In the genomic region with DNA sequence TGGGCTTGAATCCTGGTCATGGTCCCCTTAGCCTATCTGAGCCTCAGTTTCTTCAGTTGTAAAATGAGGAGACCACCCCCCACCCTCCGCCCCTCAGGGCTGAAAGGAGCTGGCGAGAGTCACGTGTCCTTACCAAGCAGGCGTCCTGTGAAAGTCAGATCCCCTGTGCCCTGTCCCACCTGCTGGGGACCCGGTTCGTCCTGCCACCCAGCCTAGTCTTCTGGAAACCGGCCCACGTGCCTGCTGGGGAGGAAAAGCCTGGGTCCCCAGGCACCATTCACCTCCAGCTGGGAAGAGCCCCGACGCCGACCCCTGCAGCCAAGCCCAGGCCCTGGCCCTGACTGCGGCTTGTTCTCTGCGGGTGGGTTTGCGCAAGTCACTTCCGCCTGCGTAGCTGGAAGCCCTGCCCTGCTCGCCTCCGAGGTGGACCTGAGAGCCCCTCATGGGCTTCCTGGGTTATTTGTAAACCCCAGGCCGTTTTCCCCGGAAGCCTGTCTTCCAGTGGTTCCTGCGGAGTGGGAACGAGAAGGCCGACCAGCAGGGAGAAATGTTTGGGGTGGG, we compare ENCODE assay signal across 8 cellular contexts. TPM values are rescaled to one million over a fixed set of nuclear protein-coding genes. Genes with fewer than 3 reads are reported as not detected.
DNase-seq lines count a peak whose midpoint lies in the region; ATAC-seq, FAIRE-seq and TF ChIP-seq lines count a peak whose summit lies in the region.

No MANE protein-coding gene starts in this region.

- FAIRE-seq in H1 (lab: Jason Lieb, UNC) = no peak

- TF ChIP-seq EP300 in H1 (IDR thresholded peaks at IDR 0.05; ENCODE audit: borderline replicate concordance in 1 of 2, low read depth in 2 of 2, low read length in 2 of 2) = no peak

- no CpG with 5 or more reads among the region's 23 CpGs for WGBS in H9 (ENCODE audit: extremely low coverage, insufficient read length, low lambda C conversion rate)
- 2% methylated on average over 22 of the region's 23 CpGs; no CpG with 5 or more reads in 1 of the 2 experiments for WGBS in H1 (ENCODE audit: extremely low coverage in 1 of 2, insufficient coverage in 1 of 2, insufficient read length in 1 of 2, insufficient replicate concordance in 2 of 2, low coverage in 1 of 2, low lambda C conversion rate in 2 of 2, missing lambda C conversion rate in 1 of 2), 2 experiments

- H3K9me3 ChIP-seq in H9 (ENCODE audit: control insufficient read depth, low read depth, low read length) (no peaks in the 10 kb centered on the region), H1 (ENCODE audit: insufficient read depth in 2 of 2, low read depth in 1 of 2, low read length in 1 of 2) (no peaks in the 10 kb centered on the region), mucosa of descending colon (no peaks in the 10 kb centered on the region)

- H3K18ac ChIP-seq in H9 (ENCODE audit: insufficient read length, low read depth, low read length) = no peak overlapping the region
- H3K18ac ChIP-seq in H1 (ENCODE audit: extremely low read depth, low read length) = peak overlapping the region; percentile 90

- H2BK12ac ChIP-seq in H9 (ENCODE audit: insufficient read length, low read depth, low read length) (no peak overlapping the region), H1 (ENCODE audit: low read depth, low read length) (no peak overlapping the region)

- no peak overlapping the region for H2AFZ ChIP-seq in H9 (ENCODE audit: low read length)
- H2AFZ ChIP-seq in H1 (ENCODE audit: low read length) = no peak overlapping the region

- peak overlapping the region in 2 of 3 experiments; percentile 24 to 90; a peak in 4 of 7 replicates for H3K27ac Mint-ChIP-seq in H9

- H3K27me3 Mint-ChIP-seq in H9 (ENCODE audit: low read depth) = peaks cover 6% of the 10 kb centered on the region

- peaks cover 11 to 16% of the 10 kb centered on the region in 2 experiments for H3K4me1 Mint-ChIP-seq in H9

- H3K4me2 ChIP-seq in H9 (ENCODE audit: insufficient read depth, insufficient read length, low read length) = peak overlapping the region; percentile 65
- H3K4me2 ChIP-seq in H1 (ENCODE audit: insufficient read depth in 1 of 2, low read depth in 2 of 2, low read length in 2 of 2) = peak overlapping the region; percentile 81 to 85

- TF ChIP-seq POLR2A in H1 (IDR thresholded peaks at IDR 0.05; ENCODE audit: control extremely low read depth in 1 of 2, low read depth in 2 of 2, low read length in 2 of 2) = peak in 1 of 2 experiments; percentile 42; a peak in 2 of 3 replicates

- no peak overlapping the region for H2BK5ac ChIP-seq in H9 (ENCODE audit: insufficient read length, low read length)
- peak overlapping the region; percentile 85; the same call in 1 of the 2 replicates for H2BK5ac ChIP-seq in H1 (ENCODE audit: low read depth, low read length)

- H3K23me2 ChIP-seq in H9 (ENCODE audit: insufficient read length, low read depth, low read length, poor library complexity, severe bottlenecking) = peaks cover 16% of the 10 kb centered on the region
- peaks cover 19% of the 10 kb centered on the region; the same call in 1 of the 2 replicates for H3K23me2 ChIP-seq in H1 (ENCODE audit: low read depth, low read length)

- H3K36me3 Mint-ChIP-seq in H9 (ENCODE audit: insufficient read depth in 1 of 3, low read depth in 3 of 3) = peaks cover 2 to 31% (median 13%) of the 10 kb centered on the region in 3 experiments; a peak in 5 of 7 replicates

- no peak overlapping the region for H3K27ac ChIP-seq in H9 (ENCODE audit: insufficient read length, low read depth, low read length)
- H3K27ac ChIP-seq in H1 (ENCODE audit: low read depth, low read length) = no peak overlapping the region

- H3K56ac ChIP-seq in H9 (ENCODE audit: insufficient read length, low read depth, low read length) = no peak overlapping the region
- H3K56ac ChIP-seq in H1 (replicated peaks; ENCODE audit: insufficient read length, low read depth, low read length) = peak overlapping the region; percentile 56

- H3K27me3 ChIP-seq in H9 (ENCODE audit: insufficient read depth, low read length) (no peaks in the 10 kb centered on the region), H1 (replicated peaks in 1 of 4; ENCODE audit: control insufficient read depth in 3 of 4, extremely low read depth in 1 of 4, insufficient read depth in 3 of 4, low read length in 3 of 4) (peaks cover 0 to 11% (median 7%) of the 10 kb centered on the region in 4 experiments; a peak in 5 of 7 replicates)

- peak overlapping the region; percentile 45; the same call in 1 of the 2 replicates for H3K14ac ChIP-seq in H9 (ENCODE audit: insufficient read depth, low read length)
- H3K14ac ChIP-seq in H1 (ENCODE audit: insufficient read length) = no peak overlapping the region

- H3T11ph ChIP-seq in H9 (ENCODE audit: low read length) = no peak overlapping the region

- H2BK120ac ChIP-seq in H9 (ENCODE audit: low read depth, low read length, poor library complexity, severe bottlenecking) = no peak overlapping the region
- H2BK120ac ChIP-seq in H1 (replicated peaks; ENCODE audit: low read depth, low read length) = no peak overlapping the region

- CTCF ChIA-PET in H1 (lab: Charles Lee; ENCODE audit: partially characterized antibody) = interaction anchor here (0.6 to 4.8 kb wide), 14 partner anchors 9 to 83 kb away, joined by 3 to 33 read pairs (median 5); partner anchors contain the start of gene ANKRD13D

- peak overlapping the region; percentile 65 to 79 for H3K4me3 Mint-ChIP-seq in H9

- H3K4me1 ChIP-seq in H9 (ENCODE audit: insufficient read depth, low read length) = no peaks in the 10 kb centered on the region
- peaks cover 0 to 20% (median 16%) of the 10 kb centered on the region in 4 experiments; a peak in 5 of 7 replicates for H3K4me1 ChIP-seq in H1 (replicated peaks in 1 of 4; ENCODE audit: control insufficient read depth in 3 of 4, insufficient read depth in 4 of 4, low read length in 3 of 4)
- H3K4me1 ChIP-seq in mucosa of descending colon (ENCODE audit: low read depth) = peaks cover 11% of the 10 kb centered on the region

- H4K8ac ChIP-seq in H9 (replicated peaks; ENCODE audit: insufficient read length, low read depth, low read length) (no peak overlapping the region), H1 (ENCODE audit: extremely low read depth, insufficient read depth, low read length) (peak overlapping the region; percentile 4; the same call in 1 of the 2 replicates)

- H2BK20ac ChIP-seq in H9 (ENCODE audit: low read depth, low read length, poor library complexity, severe bottlenecking) (no peak overlapping the region), H1 (ENCODE audit: low read length) (no peak overlapping the region)

- no peak for TF ChIP-seq CTCF in H9 (conservative IDR thresholded peaks at IDR 0.05)
- no peak for TF ChIP-seq CTCF in H1 (IDR thresholded peaks at IDR 0.05; ENCODE audit: control extremely low read depth in 1 of 3, insufficient read depth in 1 of 3, low read depth in 1 of 3, low read length in 3 of 3)
- TF ChIP-seq CTCF in mucosa of descending colon (IDR thresholded peaks at IDR 0.05) = no peak
- TF ChIP-seq CTCF in GM20000 (IDR thresholded peaks at IDR 0.05; ENCODE audit: extremely low read depth, missing control alignments) = no peak

- no peaks in the 10 kb centered on the region for H4K20me1 ChIP-seq in H9 (ENCODE audit: control insufficient read depth, insufficient read depth, insufficient read length)
- peaks cover 0 to 11% of the 10 kb centered on the region in 2 experiments for H4K20me1 ChIP-seq in H1 (replicated peaks in 1 of 2; ENCODE audit: control insufficient read depth in 1 of 2, insufficient read depth in 2 of 2, low read length in 2 of 2)

- intact Hi-C loops in mucosa of descending colon (cut with DNase I, micrococcal nuclease) = no loop called here

- no peaks in the 10 kb centered on the region for H3K79me1 ChIP-seq in H9 (ENCODE audit: insufficient read depth, low read depth, low read length, poor library complexity, severe bottlenecking)
- H3K79me1 ChIP-seq in H1 (ENCODE audit: low read depth, low read length) = no peaks in the 10 kb centered on the region; the same call in 1 of the 2 replicates

- H2AK5ac ChIP-seq in H9 (ENCODE audit: insufficient read length, low read length) (no peak overlapping the region), H1 (ENCODE audit: low read depth, low read length) (no peak overlapping the region)

- no peak overlapping the region for H4K91ac ChIP-seq in H9 (ENCODE audit: insufficient read length, low read depth, low read length)
- peak overlapping the region; percentile 76 for H4K91ac ChIP-seq in H1 (replicated peaks; ENCODE audit: insufficient read length, low read length)

- H3K4me3 ChIP-seq in H1 (ENCODE audit: extremely low read depth in 1 of 4, insufficient read depth in 2 of 4, low read depth in 3 of 4, low read length in 4 of 4) (peak overlapping the region; percentile 67 to 94 (median 74)), mucosa of descending colon (peak overlapping the region; percentile 96)

- POLR2A ChIA-PET in H1 (lab: Charles Lee; ENCODE audit: partially characterized antibody) = interaction anchor here (0.9 to 9.7 kb wide), 14 partner anchors 11 to 183 kb away, joined by 3 to 106 read pairs (median 4); partner anchors contain the start of genes ANKRD13D, CORO1B and PPP1CA

- H3K79me2 ChIP-seq in H9 (ENCODE audit: insufficient read depth, low read length) (no peaks in the 10 kb centered on the region), H1 (ENCODE audit: control insufficient read depth in 1 of 2, insufficient read depth in 2 of 2, low read length in 2 of 2) (no peaks in the 10 kb centered on the region)

- H3K23ac ChIP-seq in H9 (ENCODE audit: insufficient read length, low read depth, low read length) (no peak overlapping the region), H1 (ENCODE audit: insufficient read length) (no peak overlapping the region)

- ATAC-seq in mucosa of descending colon (peak; percentile 57), GM18873 (IDR thresholded peaks at IDR 0.05; ENCODE audit: low FRiP score, unreplicated experiment) (no peak)

- no peaks in the 10 kb centered on the region for H3K9me3 Mint-ChIP-seq in H9

- peaks cover 0 to 14% (median 6%) of the 10 kb centered on the region in 4 experiments; a peak in 3 of 8 replicates for H3K36me3 ChIP-seq in H1 (ENCODE audit: control insufficient read depth in 2 of 4, insufficient read depth in 4 of 4, low read length in 3 of 4)
- H3K36me3 ChIP-seq in mucosa of descending colon (ENCODE audit: low read depth) = no peaks in the 10 kb centered on the region

- no peak overlapping the region for H3K4ac ChIP-seq in H9 (ENCODE audit: low read depth, low read length)
- peak overlapping the region; percentile 74 for H3K4ac ChIP-seq in H1 (replicated peaks; ENCODE audit: insufficient read length, low read depth, low read length)

- DNase-seq in H9 (peak; percentile 85), OCI-M1 (lab: John Stamatoyannopoulos, UW) (peak; percentile 15), H1 (ENCODE audit: low read depth in 1 of 2, low spot score in 2 of 2) (peak in 1 of 2 experiments; percentile 84), mucosa of descending colon (peak; percentile 65 to 77 (median 74)), AG20443 (ENCODE audit: low spot score) (no peak), GM20000 (ENCODE audit: low spot score) (no peak), hepatic stellate cell (ENCODE audit: low spot score) (no peak)

- H4K5ac ChIP-seq in H9 (ENCODE audit: insufficient read length, low read depth, low read length) (no peak overlapping the region), H1 (ENCODE audit: insufficient read length, low read depth, low read length) (peak overlapping the region; percentile 59)

- H2BK15ac ChIP-seq in H9 (ENCODE audit: low read depth, low read length) = no peak overlapping the region
- H2BK15ac ChIP-seq in H1 (ENCODE audit: low read length) = peak overlapping the region; percentile 61; the same call in 1 of the 2 replicates

- TF ChIP-seq RAD21 in H1 (IDR thresholded peaks at IDR 0.05 in 1 of 2, conservative IDR thresholded peaks at IDR 0.05 in 1 of 2; ENCODE audit: low read depth in 2 of 2, low read length in 2 of 2) = no peak

- no peak overlapping the region for H3K9ac ChIP-seq in H9 (ENCODE audit: extremely low read depth, insufficient read length, low read length)
- H3K9ac ChIP-seq in H1 (replicated peaks in 1 of 4; ENCODE audit: extremely low read depth in 1 of 4, low read depth in 3 of 4, low read length in 3 of 4) = peak overlapping the region in 2 of 4 experiments; percentile 26 to 41; a peak in 4 of 7 replicates

RNA-seq across cellular contexts. Expression of gene SSH3, which starts 0.7 kb away (rescaled TPM):
- total RNA-seq in H9 (2021) (42.2 and 44.2 TPM in 2 replicates), mucosa of descending colon (10 to 100 TPM; 55.8 to 87.0 (median 57.6) TPM)
- 19.8 and 23.6 TPM in 2 replicates for total RNA-seq in H1 (2021; fragmentation: NEBNext Ultra II Directional; extraction: Animal tissue kit (Norgen Biotek cat#: 25700))
- polyA plus RNA-seq in H1 (2011; rRNA removed) = 16.9 and 23.6 TPM in 2 replicates
- 19.8 TPM for polyA plus RNA-seq in H1 (2011; cell fraction: cytosol; rRNA removed)
- polyA plus RNA-seq in H1 (2011; cell fraction: nucleus; rRNA removed) = 80.6 TPM
- 23.8 to 38.6 TPM (median 31.8 TPM) in 4 replicates for polyA plus RNA-seq in H1 (2012, experiment 1 of 2)
- 16.9 TPM for polyA plus RNA-seq in H1 (2012, experiment 2 of 2)
- polyA plus RNA-seq in H1 (2013, experiment 1 of 2) = 49.3 TPM
- 53.9 TPM for polyA plus RNA-seq in H1 (2013, experiment 2 of 2)
- 6.9 and 9.6 TPM in 2 replicates for polyA minus RNA-seq in H1 (2011; rRNA and poly(A)+ RNA removed)
- 12.3 TPM for polyA minus RNA-seq in H1 (2011; cell fraction: cytosol; rRNA and poly(A)+ RNA removed)
- polyA minus RNA-seq in H1 (2011; cell fraction: nucleus; rRNA and poly(A)+ RNA removed) = 14.5 TPM

RNA-seq across cellular contexts. Expression of gene ANKRD13D, which starts 13.5 kb away (rescaled TPM):
- total RNA-seq in H9 (2021) (40.9 and 42.1 TPM in 2 replicates), mucosa of descending colon (10 to 100 TPM; 20.0 to 46.3 (median 26.7) TPM)
- total RNA-seq in H1 (2021; fragmentation: NEBNext Ultra II Directional; extraction: Animal tissue kit (Norgen Biotek cat#: 25700)) = 24.9 and 29.2 TPM in 2 replicates
- polyA plus RNA-seq in H1 (2011; rRNA removed) = 26.5 and 35.5 TPM in 2 replicates
- 30.2 TPM for polyA plus RNA-seq in H1 (2011; cell fraction: cytosol; rRNA removed)
- polyA plus RNA-seq in H1 (2011; cell fraction: nucleus; rRNA removed) = 98.7 TPM
- polyA plus RNA-seq in H1 (2012, experiment 1 of 2) = 21.2 to 24.2 TPM (median 22.8 TPM) in 4 replicates
- polyA plus RNA-seq in H1 (2012, experiment 2 of 2) = 16.4 TPM
- polyA plus RNA-seq in H1 (2013, experiment 1 of 2) = 18.6 TPM
- 19.3 TPM for polyA plus RNA-seq in H1 (2013, experiment 2 of 2)
- polyA minus RNA-seq in H1 (2011; rRNA and poly(A)+ RNA removed) = 10.0 and 14.3 TPM in 2 replicates
- 10.9 TPM for polyA minus RNA-seq in H1 (2011; cell fraction: cytosol; rRNA and poly(A)+ RNA removed)
- polyA minus RNA-seq in H1 (2011; cell fraction: nucleus; rRNA and poly(A)+ RNA removed) = 36.1 TPM

RNA-seq across cellular contexts. Expression of gene GRK2, which starts 36.4 kb away (rescaled TPM):
- total RNA-seq in H9 (2021) = 55.5 and 56.3 TPM in 2 replicates
- 47.3 and 51.4 TPM in 2 replicates for total RNA-seq in H1 (2021; fragmentation: NEBNext Ultra II Directional; extraction: Animal tissue kit (Norgen Biotek cat#: 25700))
- polyA plus RNA-seq in H1 (2011; rRNA removed) = 49.7 and 67.8 TPM in 2 replicates
- 45.7 TPM for polyA plus RNA-seq in H1 (2011; cell fraction: cytosol; rRNA removed)
- polyA plus RNA-seq in H1 (2011; cell fraction: nucleus; rRNA removed) = 154 TPM
- polyA plus RNA-seq in H1 (2012, experiment 1 of 2) = 40.2 to 61.0 TPM (median 51.5 TPM) in 4 replicates
- polyA plus RNA-seq in H1 (2012, experiment 2 of 2) = 42.4 TPM
- polyA plus RNA-seq in H1 (2013, experiment 1 of 2) = 24.9 TPM
- 26.2 TPM for polyA plus RNA-seq in H1 (2013, experiment 2 of 2)
- polyA minus RNA-seq in H1 (2011; rRNA and poly(A)+ RNA removed) = 27.8 and 44.3 TPM in 2 replicates
- 37.5 TPM for polyA minus RNA-seq in H1 (2011; cell fraction: cytosol; rRNA and poly(A)+ RNA removed)
- polyA minus RNA-seq in H1 (2011; cell fraction: nucleus; rRNA and poly(A)+ RNA removed) = 57.3 TPM
- 100 to 1,000 TPM in 2 of 3 donors, 10 to 100 TPM in 1; 86.8 to 114 (median 106) TPM for total RNA-seq in mucosa of descending colon

RNA-seq across cellular contexts. Expression of gene POLD4, which starts 50.7 kb away (rescaled TPM):
- total RNA-seq in H9 (2021) = 19.5 and 22.3 TPM in 2 replicates
- total RNA-seq in H1 (2021; fragmentation: NEBNext Ultra II Directional; extraction: Animal tissue kit (Norgen Biotek cat#: 25700)) = 18.5 and 21.2 TPM in 2 replicates
- polyA plus RNA-seq in H1 (2011; rRNA removed) = 46.7 and 72.0 TPM in 2 replicates
- polyA plus RNA-seq in H1 (2011; cell fraction: cytosol; rRNA removed) = 40.6 TPM
- 35.3 TPM for polyA plus RNA-seq in H1 (2011; cell fraction: nucleus; rRNA removed)
- 18.8 to 31.5 TPM (median 27.6 TPM) in 4 replicates for polyA plus RNA-seq in H1 (2012, experiment 1 of 2)
- polyA plus RNA-seq in H1 (2012, experiment 2 of 2) = 33.8 TPM
- polyA plus RNA-seq in H1 (2013, experiment 1 of 2) = 25.0 TPM
- polyA plus RNA-seq in H1 (2013, experiment 2 of 2) = 25.1 TPM
- 6.8 and 7.2 TPM in 2 replicates for polyA minus RNA-seq in H1 (2011; rRNA and poly(A)+ RNA removed)
- polyA minus RNA-seq in H1 (2011; cell fraction: cytosol; rRNA and poly(A)+ RNA removed) = 12.2 TPM
- 11.0 TPM for polyA minus RNA-seq in H1 (2011; cell fraction: nucleus; rRNA and poly(A)+ RNA removed)
- total RNA-seq in mucosa of descending colon = 100 to 1,000 TPM; 130 to 266 (median 201) TPM

Comparison
In these comparisons a context has a peak if more than half of its experiments do, and no peak if none do; other contexts are left out.
1. DNase-seq: peak in H9 (single experiment), OCI-M1 (single experiment) and mucosa of descending colon (3 of 3); none in AG20443 (single experiment), GM20000 (single experiment) and hepatic stellate cell (single experiment).